In the genomic region with DNA sequence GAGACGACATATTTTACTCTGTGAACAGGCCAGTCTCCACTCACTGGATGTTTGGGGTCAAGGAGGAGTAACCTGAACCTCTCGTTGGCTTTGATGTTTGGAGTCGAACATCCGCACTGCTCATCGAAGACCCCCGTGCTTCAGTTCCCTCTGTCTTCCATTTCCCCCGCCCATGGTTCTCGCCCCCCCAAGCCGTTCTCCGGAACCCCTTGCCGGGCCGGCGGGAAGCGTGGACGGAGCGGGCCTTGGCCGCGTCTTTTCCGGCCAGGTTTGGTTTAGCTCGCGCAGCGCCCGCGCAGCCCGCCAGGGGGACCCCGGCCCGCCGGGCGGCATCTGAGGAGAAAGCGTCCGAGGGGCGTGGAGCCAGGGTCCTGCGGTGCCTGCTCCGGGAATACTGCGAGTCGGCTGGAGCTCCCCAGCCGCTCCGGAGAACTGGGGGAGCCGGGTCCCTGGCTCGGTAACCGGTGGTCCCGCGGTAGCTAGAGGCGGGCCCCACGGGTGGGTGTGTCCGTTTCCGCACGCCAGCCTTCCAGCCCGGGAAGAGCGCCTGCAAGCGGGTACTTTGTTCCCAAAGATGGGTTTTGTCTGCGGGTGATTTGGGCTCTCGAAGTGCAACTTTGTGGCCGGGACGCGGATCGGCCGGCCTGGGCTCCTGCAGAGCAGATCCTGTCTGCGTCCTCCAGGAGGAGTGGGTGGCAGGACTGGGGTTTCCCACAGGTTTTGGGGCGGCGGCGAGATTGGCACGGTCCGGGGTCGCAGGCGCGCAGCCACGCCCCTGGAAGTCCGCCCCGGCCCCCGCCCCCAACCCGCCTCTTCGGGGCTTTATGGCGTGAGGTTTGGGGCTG, we compare ENCODE assay signal across 8 cellular contexts. TPM values are rescaled to one million over a fixed set of nuclear protein-coding genes. Genes with fewer than 3 reads are reported as not detected.
DNase-seq lines count a peak whose midpoint lies in the region; ATAC-seq and TF ChIP-seq lines count a peak whose summit lies in the region.

No MANE protein-coding gene starts in this region.

- H3K27ac Mint-ChIP-seq in CD4-positive, alpha-beta T cell = no peak overlapping the region
- H3K27ac Mint-ChIP-seq in activated CD8-positive, alpha-beta memory T cell treated with anti-CD3 and anti-CD28 coated beads, Interleukin-2, amount 10 ng/mL, durations not matched to agents 7 days and 5 days = no peak overlapping the region

- no peak for TF ChIP-seq POLR2A in erythroblast (IDR thresholded peaks at IDR 0.05; ENCODE audit: low read length)

- no peaks in the 10 kb centered on the region for H3K9me3 ChIP-seq in CD4-positive, alpha-beta T cell (ENCODE audit: control insufficient read depth, low read length)
- H3K9me3 ChIP-seq in mucosa of rectum (ENCODE audit: control insufficient read depth in 2 of 2, low read length in 2 of 2) (no peaks in the 10 kb centered on the region), subcutaneous abdominal adipose tissue (ENCODE audit: control insufficient read depth in 5 of 5, low read length in 5 of 5) (peaks cover 0 to 2% (median 0%) of the 10 kb centered on the region in 5 donors)

- H3K4me1 Mint-ChIP-seq in CD4-positive, alpha-beta T cell (ENCODE audit: low read depth) = peaks cover 29% of the 10 kb centered on the region
- peaks cover 23% of the 10 kb centered on the region for H3K4me1 Mint-ChIP-seq in activated CD8-positive, alpha-beta memory T cell treated with anti-CD3 and anti-CD28 coated beads, Interleukin-2, amount 10 ng/mL, durations not matched to agents 7 days and 5 days

- ATAC-seq in CD4-positive, alpha-beta T cell (ENCODE audit: poor library complexity) = peak; percentile 58
- ATAC-seq in GM21528 (IDR thresholded peaks at IDR 0.05; ENCODE audit: low FRiP score, unreplicated experiment) (peak; percentile 66), HG03378 (IDR thresholded peaks at IDR 0.05; ENCODE audit: unreplicated experiment) (no peak)
- peak; percentile 75 for ATAC-seq in activated CD8-positive, alpha-beta memory T cell treated with anti-CD3 and anti-CD28 coated beads, Interleukin-2, amount 10 ng/mL, durations not matched to agents 7 days and 5 days

- H3K9ac ChIP-seq in mucosa of rectum (ENCODE audit: low read depth in 1 of 2, low read length in 2 of 2) = peak overlapping the region; percentile 32 to 76
- H3K9ac ChIP-seq in subcutaneous abdominal adipose tissue (ENCODE audit: low read length in 5 of 5) = no peak overlapping the region

- TF ChIP-seq CTCF in CD4-positive, alpha-beta T cell (IDR thresholded peaks at IDR 0.05) = peak; percentile 68

- H3K27ac ChIP-seq in CD4-positive, alpha-beta T cell (ENCODE audit: low read depth, low read length) = no peak overlapping the region
- H3K27ac ChIP-seq in mucosa of rectum (ENCODE audit: low read depth in 2 of 2, low read length in 2 of 2) = peak overlapping the region in 1 of 2 donors; percentile 66
- no peak overlapping the region for H3K27ac ChIP-seq in subcutaneous abdominal adipose tissue (ENCODE audit: low read depth, low read length)

- intact Hi-C loops in CD4-positive, alpha-beta T cell (cut with DNase I, micrococcal nuclease) = loop anchor here in 1 of 2 experiments (2.0 kb wide), 1 partner anchor 333 kb away; no protein-coding TSS in a partner anchor

- peaks cover 18% of the 10 kb centered on the region for H3K27me3 Mint-ChIP-seq in CD4-positive, alpha-beta T cell
- H3K27me3 Mint-ChIP-seq in activated CD8-positive, alpha-beta memory T cell treated with anti-CD3 and anti-CD28 coated beads, Interleukin-2, amount 10 ng/mL, durations not matched to agents 7 days and 5 days = peaks cover 34% of the 10 kb centered on the region

- peak; percentile 8 to 56 (median 17) for DNase-seq in CD4-positive, alpha-beta T cell
- DNase-seq in M059J (ENCODE audit: low read depth) (peak; percentile 63), erythroblast (lab: John Stamatoyannopoulos, UW) (peak; percentile 14 to 19)
- DNase-seq in activated CD8-positive, alpha-beta memory T cell treated with anti-CD3 and anti-CD28 coated beads, Interleukin-2, amount 10 ng/mL, durations not matched to agents 7 days and 5 days = peak; percentile 55

- no peaks in the 10 kb centered on the region for H3K9me3 Mint-ChIP-seq in CD4-positive, alpha-beta T cell
- no peaks in the 10 kb centered on the region for H3K9me3 Mint-ChIP-seq in activated CD8-positive, alpha-beta memory T cell treated with anti-CD3 and anti-CD28 coated beads, Interleukin-2, amount 10 ng/mL, durations not matched to agents 7 days and 5 days (ENCODE audit: low read depth)

- no peaks in the 10 kb centered on the region for H3K36me3 Mint-ChIP-seq in CD4-positive, alpha-beta T cell (ENCODE audit: low read depth)
- peaks cover 4% of the 10 kb centered on the region for H3K36me3 Mint-ChIP-seq in activated CD8-positive, alpha-beta memory T cell treated with anti-CD3 and anti-CD28 coated beads, Interleukin-2, amount 10 ng/mL, durations not matched to agents 7 days and 5 days

- peak overlapping the region; percentile 70 to 80 for H3K4me3 ChIP-seq in mucosa of rectum (ENCODE audit: low read length in 2 of 2)
- peak overlapping the region in 4 of 5 donors; percentile 58 to 72 (median 64) for H3K4me3 ChIP-seq in subcutaneous abdominal adipose tissue (ENCODE audit: low read depth in 1 of 5, low read length in 5 of 5)

- peaks cover 7% of the 10 kb centered on the region for H3K27me3 ChIP-seq in CD4-positive, alpha-beta T cell (ENCODE audit: control insufficient read depth, insufficient read depth, low read length)
- H3K27me3 ChIP-seq in mucosa of rectum (ENCODE audit: control insufficient read depth in 2 of 2, insufficient read depth in 2 of 2, low read length in 2 of 2) (peaks cover 0 to 5% of the 10 kb centered on the region in 2 donors), subcutaneous abdominal adipose tissue (ENCODE audit: control insufficient read depth in 5 of 5, insufficient read depth in 4 of 5, low read length in 5 of 5) (peaks cover 6 to 31% (median 17%) of the 10 kb centered on the region in 5 donors)

- CTCF ChIA-PET in CD4-positive, alpha-beta T cell (lab: Charles Lee) = interaction anchor here (0.6 to 1.1 kb wide), 2 partner anchors 19 to 34 kb away, joined by 3 to 4 read pairs; no protein-coding TSS in a partner anchor
- CTCF ChIA-PET in activated CD8-positive, alpha-beta memory T cell treated with anti-CD3 and anti-CD28 coated beads, Interleukin-2, amount 10 ng/mL, durations not matched to agents 7 days and 5 days (lab: Charles Lee) = interaction anchor here (0.7 to 1.7 kb wide), 18 partner anchors 8 to 477 kb away, joined by 3 to 13 read pairs (median 4); no protein-coding TSS in a partner anchor

- POLR2A ChIA-PET in CD4-positive, alpha-beta T cell (lab: Charles Lee) = no interaction called here

- H3K36me3 ChIP-seq in mucosa of rectum (ENCODE audit: control insufficient read depth in 2 of 2, insufficient read depth in 2 of 2, low read length in 2 of 2) = no peaks in the 10 kb centered on the region
- H3K36me3 ChIP-seq in subcutaneous abdominal adipose tissue (ENCODE audit: control insufficient read depth in 5 of 5, insufficient read depth in 5 of 5, low read length in 5 of 5) = no peaks in the 10 kb centered on the region

- H3K4me3 Mint-ChIP-seq in CD4-positive, alpha-beta T cell = peak overlapping the region; percentile 76
- H3K4me3 Mint-ChIP-seq in activated CD8-positive, alpha-beta memory T cell treated with anti-CD3 and anti-CD28 coated beads, Interleukin-2, amount 10 ng/mL, durations not matched to agents 7 days and 5 days = peak overlapping the region; percentile 65

- H3K4me1 ChIP-seq in mucosa of rectum (ENCODE audit: control insufficient read depth in 2 of 2, insufficient read depth in 2 of 2, low read length in 2 of 2) = peaks cover 2 to 8% of the 10 kb centered on the region in 2 donors
- peaks cover 0 to 20% (median 17%) of the 10 kb centered on the region in 5 donors for H3K4me1 ChIP-seq in subcutaneous abdominal adipose tissue (ENCODE audit: control insufficient read depth in 5 of 5, insufficient read depth in 5 of 5, low read length in 5 of 5)

RNA-seq across cellular contexts. Expression of a gene that starts 0.4 kb away (rescaled TPM):
- total RNA-seq in CD4-positive, alpha-beta T cell = under 1 TPM; 0.30 to 0.34 TPM
- 33.1 and 38.3 TPM in 2 replicates for total RNA-seq in M059J (2014; rRNA removed; shearing (Covaris generic))
- 1 to 10 TPM; 3.0 to 5.0 TPM for total RNA-seq in activated CD8-positive, alpha-beta memory T cell treated with anti-CD3 and anti-CD28 coated beads, Interleukin-2, amount 10 ng/mL, durations not matched to agents 7 days and 5 days

Comparison
In these comparisons a context has a peak if more than half of its experiments do, and no peak if none do; other contexts are left out.
1. H3K9ac ChIP-seq: peak in mucosa of rectum (2 of 2); none in subcutaneous abdominal adipose tissue (0 of 5).
2. Peak in every context shown above with its lines, with median percentiles within 50 percentile points of each other: DNase-seq.